In the genomic region with DNA sequence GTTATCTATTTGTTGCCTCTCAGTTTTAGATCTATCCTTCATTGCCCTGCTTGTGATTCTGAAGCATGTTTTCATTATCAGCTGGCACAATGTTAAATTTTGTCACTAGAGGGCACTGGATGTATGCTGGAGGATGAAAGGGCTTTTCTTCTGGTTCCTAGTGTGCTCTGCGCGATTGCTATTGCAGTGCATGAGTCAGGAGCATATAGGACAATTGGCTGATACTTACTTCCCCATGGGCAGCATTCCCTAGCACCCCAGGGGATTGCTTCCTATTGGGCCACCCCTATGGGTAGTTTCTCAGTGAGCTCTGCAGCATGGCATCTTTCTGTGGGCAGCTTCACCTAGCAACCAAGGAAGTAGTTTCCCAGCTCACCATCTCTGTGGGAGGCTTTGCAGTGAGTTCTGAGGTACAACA, we compare ENCODE assay signal across 8 cellular contexts.
DNase-seq lines count a peak whose midpoint lies in the region; ATAC-seq and FAIRE-seq lines count a peak whose summit lies in the region.

No MANE protein-coding gene starts in this region.

- H3K36me3 Mint-ChIP-seq in activated CD8-positive, alpha-beta T cell treated with anti-CD3 and anti-CD28 coated beads, Interleukin-2, amount 10 ng/mL, durations not matched to agents 7 days and 5 days (ENCODE audit: low read depth) = no peaks in the 10 kb centered on the region

- peak; percentile 84 for ATAC-seq in GM19328 (IDR thresholded peaks at IDR 0.05; ENCODE audit: unreplicated experiment)
- peak; percentile 82 for ATAC-seq in HG03108 (IDR thresholded peaks at IDR 0.05; ENCODE audit: unreplicated experiment)
- peak; percentile 65 for ATAC-seq in activated CD8-positive, alpha-beta T cell treated with anti-CD3 and anti-CD28 coated beads, Interleukin-2, amount 10 ng/mL, durations not matched to agents 7 days and 5 days
- ATAC-seq in left ventricle myocardium superior = peak; percentile 64

- H3K4me3 ChIP-seq in small intestine (ENCODE audit: low read depth in 1 of 2, low read length in 2 of 2) = no peak overlapping the region

- no peak overlapping the region for H3K4me3 Mint-ChIP-seq in activated CD8-positive, alpha-beta T cell treated with anti-CD3 and anti-CD28 coated beads, Interleukin-2, amount 10 ng/mL, durations not matched to agents 7 days and 5 days

- H3K27me3 ChIP-seq in small intestine (ENCODE audit: control insufficient read depth in 2 of 2, insufficient read depth in 2 of 2, low read length in 2 of 2) = no peaks in the 10 kb centered on the region

- no peaks in the 10 kb centered on the region for H3K4me1 Mint-ChIP-seq in activated CD8-positive, alpha-beta T cell treated with anti-CD3 and anti-CD28 coated beads, Interleukin-2, amount 10 ng/mL, durations not matched to agents 7 days and 5 days (ENCODE audit: low read depth)

- POLR2A ChIA-PET in activated CD8-positive, alpha-beta T cell treated with anti-CD3 and anti-CD28 coated beads, Interleukin-2, amount 10 ng/mL, durations not matched to agents 7 days and 5 days (lab: Charles Lee) = no interaction called here

- no peaks in the 10 kb centered on the region for H3K9me3 ChIP-seq in small intestine (ENCODE audit: control insufficient read depth, low read depth)

- no peak overlapping the region for H3K27ac Mint-ChIP-seq in activated CD8-positive, alpha-beta T cell treated with anti-CD3 and anti-CD28 coated beads, Interleukin-2, amount 10 ng/mL, durations not matched to agents 7 days and 5 days

- H3K4me1 ChIP-seq in small intestine (ENCODE audit: control insufficient read depth in 2 of 2, insufficient read depth in 1 of 2, low read depth in 1 of 2, low read length in 1 of 2) = no peaks in the 10 kb centered on the region

- H3K27ac ChIP-seq in small intestine (ENCODE audit: low read depth in 1 of 2, low read length in 1 of 2) = no peak overlapping the region

- no peaks in the 10 kb centered on the region for H3K9me3 Mint-ChIP-seq in activated CD8-positive, alpha-beta T cell treated with anti-CD3 and anti-CD28 coated beads, Interleukin-2, amount 10 ng/mL, durations not matched to agents 7 days and 5 days (ENCODE audit: insufficient read depth)

- no peak for FAIRE-seq in small intestine (lab: Jason Lieb, UNC)

- intact Hi-C loops in left ventricle myocardium superior (cut with micrococcal nuclease) = no loop called here

- DNase-seq in EL (peak; percentile 48), NCI-H2171 treated with DMSO at 0.1 percent for 48 hours (lab: John Stamatoyannopoulos, UW) (peak; percentile 68), left ventricle myocardium superior (no peak), small intestine (peak; percentile 40)
- peak; percentile 22 for DNase-seq in activated CD8-positive, alpha-beta T cell treated with anti-CD3 and anti-CD28 coated beads, Interleukin-2, amount 10 ng/mL, durations not matched to agents 7 days and 5 days
- no peak for DNase-seq in effector CD8-positive, alpha-beta T cell (lab: John Stamatoyannopoulos, UW)

- H3K27me3 Mint-ChIP-seq in activated CD8-positive, alpha-beta T cell treated with anti-CD3 and anti-CD28 coated beads, Interleukin-2, amount 10 ng/mL, durations not matched to agents 7 days and 5 days (ENCODE audit: low read depth) = no peaks in the 10 kb centered on the region

- CTCF ChIA-PET in activated CD8-positive, alpha-beta T cell treated with anti-CD3 and anti-CD28 coated beads, Interleukin-2, amount 10 ng/mL, durations not matched to agents 7 days and 5 days (lab: Charles Lee) = interaction anchor here (1.0 to 1.8 kb wide), 3 partner anchors 12 to 933 kb away, joined by 3 to 4 read pairs (median 4); no protein-coding TSS in a partner anchor

- 3 to 6% (median 4%) methylated on average over 2 of the region's 2 CpGs for WGBS in small intestine, 3 donors

- H3K36me3 ChIP-seq in small intestine (ENCODE audit: control insufficient read depth in 2 of 2, insufficient read depth in 2 of 2, low read length in 2 of 2) = no peaks in the 10 kb centered on the region

Comparison
In these comparisons a context has a peak if more than half of its experiments do, and no peak if none do; other contexts are left out.
1. DNase-seq: peak in EL (single experiment), NCI-H2171 treated with DMSO at 0.1 percent for 48 hours (single experiment), activated CD8-positive, alpha-beta T cell treated with anti-CD3 and anti-CD28 coated beads, Interleukin-2, amount 10 ng/mL, durations not matched to agents 7 days and 5 days (single experiment) and small intestine (single experiment); none in left ventricle myocardium superior (single experiment) and effector CD8-positive, alpha-beta T cell (single experiment).
2. Peak in every context shown above with its lines, with median percentiles within 50 percentile points of each other: ATAC-seq.